In genomic region chr7:105154084-105154483, GRCh38 we compare ENCODE assay signal across 22 cellular contexts.
DNase-seq lines count a peak whose midpoint lies in the region; ATAC-seq, FAIRE-seq and TF ChIP-seq lines count a peak whose summit lies in the region.
"Had no signal": no experiment of that assay in that cellular context is flagged by ENCODE, and none has a peak within 500 bp of the region (broad histone marks: within the 10 kb centered on the region; RNA-seq: fewer than 3 reads in every experiment).

No MANE protein-coding gene starts in this region.

- CTCF ChIA-PET in K562 (lab: Yijun Ruan, JAX; ENCODE audit: low intra/inter-chr PET ratio): interaction anchor here (1.7 to 2.4 kb wide), 2 partner anchors 275 to 334 kb away, joined by 7 read pairs; no protein-coding TSS in a partner anchor

- H3K18ac ChIP-seq in mesendoderm (ENCODE audit: low read length): no peak overlapping the region

- H2AFZ ChIP-seq in K562 (ENCODE audit: low read depth, low read length): no peak overlapping the region

- no peak overlapping the region for H3K56ac ChIP-seq in mesendoderm (ENCODE audit: low read length)

- H3K4me3 ChIP-seq in cardiac muscle cell (no peak overlapping the region), K562 (no peak overlapping the region), mesendoderm (ENCODE audit: low read length) (no peak overlapping the region)

- TF ChIP-seq POLR2A in K562 (conservative IDR thresholded peaks at IDR 0.05): no peak

- H3K27ac Mint-ChIP-seq in stimulated activated naive B cell treated with anti-CD40 and anti-IgM and Interleukin-4, amounts not matched to agents 10 μg/mL and 1 μg/mL and 100 μg/mL, for 72 hours: peak overlapping the region; percentile 14
- H3K27ac Mint-ChIP-seq: CD8-positive, alpha-beta T cell had no signal

- H4K20me1 ChIP-seq in K562 (replicated peaks; ENCODE audit: control insufficient read depth, insufficient read depth, low read length): no peaks in the 10 kb centered on the region

- H3K4me2 ChIP-seq in K562 (ENCODE audit: insufficient read depth, low read length) (no peak overlapping the region), mesendoderm (ENCODE audit: low read length) (no peak overlapping the region)

- H3K4me1 ChIP-seq in cardiac muscle cell (ENCODE audit: low read depth): peaks cover 10% of the 10 kb centered on the region
- no peaks in the 10 kb centered on the region; a peak in 1 of 5 replicates for H3K4me1 ChIP-seq in K562 (replicated peaks in 1 of 2; ENCODE audit: control insufficient read depth in 2 of 2, insufficient read depth in 2 of 2, low read length in 2 of 2)
- no peaks in the 10 kb centered on the region for H3K4me1 ChIP-seq in mesendoderm (ENCODE audit: control insufficient read depth, low read depth, low read length)

- BruUV-seq in K562 (replicated peaks; lab: Mats Ljungman, UMichigan): no TSS peak

- no peak for ATAC-seq in Right ventricle myocardium inferior
- ATAC-seq in K562: 0 out of 3 replicates have a peak, but pooled peaks have one; percentile 18
- ATAC-seq in stimulated activated naive B cell treated with anti-CD40 and anti-IgM and Interleukin-4, amounts not matched to agents 10 μg/mL and 1 μg/mL and 100 μg/mL, for 72 hours (replicated peaks): peak in 1 of 2 donors; percentile 2
- ATAC-seq: CD8-positive, alpha-beta T cell had no signal

- in situ Hi-C loops in K562 (cut with MboI): no loop called here

- no peak for FAIRE-seq in K562 (lab: Jason Lieb, UNC)
- FAIRE-seq: G401.6, GM12892 had no signal

- H3K9ac ChIP-seq in K562 (ENCODE audit: insufficient read depth in 1 of 2, low read depth in 2 of 2, low read length in 2 of 2): no peak overlapping the region
- no peak overlapping the region for H3K9ac ChIP-seq in mesendoderm (ENCODE audit: low read length)

- no peak overlapping the region for H3K4me3 Mint-ChIP-seq in stimulated activated naive B cell treated with anti-CD40 and anti-IgM and Interleukin-4, amounts not matched to agents 10 μg/mL and 1 μg/mL and 100 μg/mL, for 72 hours
- H3K4me3 Mint-ChIP-seq: CD8-positive, alpha-beta T cell had no signal

- H3K27ac ChIP-seq in cardiac muscle cell (peak overlapping the region; percentile 49), K562 (ENCODE audit: extremely low read depth, low read depth, low read length) (no peak overlapping the region), mesendoderm (ENCODE audit: low read depth, low read length) (no peak overlapping the region)
- H3K27ac ChIP-seq: RWPE1 had no signal

- no peak overlapping the region for H2AK5ac ChIP-seq in mesendoderm (ENCODE audit: low read length)

- H3K79me1 ChIP-seq in mesendoderm (ENCODE audit: low read length): no peaks in the 10 kb centered on the region

- H3K4ac ChIP-seq in mesendoderm (ENCODE audit: low read depth, low read length): no peak overlapping the region

- TF ChIP-seq RAD21 in K562 (CRISPR knock-in tag; conservative IDR thresholded peaks at IDR 0.05 in 1 of 2, IDR thresholded peaks at IDR 0.05 in 1 of 2): no peak

- H2BK15ac ChIP-seq in mesendoderm (replicated peaks; ENCODE audit: low read depth): no peak overlapping the region

- DNase-seq in cardiac muscle cell (ENCODE audit: low read depth in 1 of 2, low spot score in 1 of 2) (peak in 1 of 2 donors; percentile 45), Right ventricle myocardium inferior (ENCODE audit: missing footprints) (no peak), K562 (ENCODE audit: extremely low read depth in 1 of 4, low spot score in 3 of 4) (no peak), glomerular endothelial cell (ENCODE audit: extremely low read depth, low read depth, low spot score) (peak; percentile 20), iPS-NIHi7 (ENCODE audit: extremely low spot score) (no peak), NCI-H128 (lab: John Stamatoyannopoulos, UW; ENCODE audit: unreplicated experiment) (no peak), mesendoderm (no peak)
- DNase-seq in stimulated activated naive B cell treated with anti-CD40 and anti-IgM and Interleukin-4, amounts not matched to agents 10 μg/mL and 1 μg/mL and 100 μg/mL, for 72 hours: no peak
- DNase-seq: AML-193; C1 segment of cervical spinal cord; CD8-positive, alpha-beta T cell; IMR-90; Kasumi-1; NCI-H146; NCI-H2029; NCI-H226; NCI-H510A treated with DMSO at 0.1 percent for 48 hours; NCI-H748 treated with DMSO at 0.1 percent for 48 hours; NK-92 treated with Interleukin-12 subunit alpha and Interleukin-12 subunit beta, amount 100 ng/mL, for 24 hours had no signal

- H2BK5ac ChIP-seq in mesendoderm (ENCODE audit: low read length): no peak overlapping the region

- no peak overlapping the region for H4K8ac ChIP-seq in mesendoderm (ENCODE audit: low read depth, low read length)

- H3K23ac ChIP-seq in mesendoderm (ENCODE audit: low read length): no peak overlapping the region

- no peaks in the 10 kb centered on the region for H3K9me3 ChIP-seq in cardiac muscle cell (ENCODE audit: low read depth)
- no peaks in the 10 kb centered on the region for H3K9me3 ChIP-seq in K562 (replicated peaks; ENCODE audit: control insufficient read depth, insufficient read depth, low read depth, low read length)

- no peaks in the 10 kb centered on the region for H3K27me3 Mint-ChIP-seq in stimulated activated naive B cell treated with anti-CD40 and anti-IgM and Interleukin-4, amounts not matched to agents 10 μg/mL and 1 μg/mL and 100 μg/mL, for 72 hours

- POLR2A ChIA-PET in K562 (lab: Yijun Ruan, JAX): interaction anchor here (0.8 to 1.3 kb wide), 4 partner anchors 13 to 248 kb away, joined by 3 to 4 read pairs (median 4); no protein-coding TSS in a partner anchor

- no peak for TF ChIP-seq CTCF in cardiac muscle cell (IDR thresholded peaks at IDR 0.05; ENCODE audit: low read depth, low read length)
- no peak for TF ChIP-seq CTCF in K562 (IDR thresholded peaks at IDR 0.05 in 2 of 3, conservative IDR thresholded peaks at IDR 0.05 in 1 of 3; ENCODE audit: insufficient read depth in 2 of 3, low read depth in 1 of 3, low read length in 3 of 3)

- TF ChIP-seq EP300 in K562 (IDR thresholded peaks at IDR 0.05; ENCODE audit: low read length): no peak

- peaks cover 12 to 27% of the 10 kb centered on the region in 2 donors for H3K36me3 Mint-ChIP-seq in stimulated activated naive B cell treated with anti-CD40 and anti-IgM and Interleukin-4, amounts not matched to agents 10 μg/mL and 1 μg/mL and 100 μg/mL, for 72 hours

- no peaks in the 10 kb centered on the region for H3K9me1 ChIP-seq in K562 (ENCODE audit: control insufficient read depth, insufficient read depth, low read length)

- no peak overlapping the region for H4K5ac ChIP-seq in mesendoderm (ENCODE audit: low read length)

- no peak overlapping the region for H2BK120ac ChIP-seq in mesendoderm (ENCODE audit: low read depth, low read length)

- H3K27me3 ChIP-seq in cardiac muscle cell: no peaks in the 10 kb centered on the region
- no peaks in the 10 kb centered on the region for H3K27me3 ChIP-seq in K562 (ENCODE audit: control insufficient read depth in 2 of 2, insufficient read depth in 2 of 2, low read length in 2 of 2)
- H3K27me3 ChIP-seq in mesendoderm (ENCODE audit: insufficient read depth, low read length, poor library complexity): no peaks in the 10 kb centered on the region

- peaks cover 6 to 14% of the 10 kb centered on the region in 2 donors for H3K4me1 Mint-ChIP-seq in stimulated activated naive B cell treated with anti-CD40 and anti-IgM and Interleukin-4, amounts not matched to agents 10 μg/mL and 1 μg/mL and 100 μg/mL, for 72 hours

- intact Hi-C loops in Right ventricle myocardium inferior (cut with DNase I): loop anchor here (10.0 kb wide), 1 partner anchor 181 kb away; no protein-coding TSS in a partner anchor
- intact Hi-C loops in K562 (cut with micrococcal nuclease): no loop called here

- 60% methylated on average over 2 of the region's 2 CpGs for WGBS in K562 (ENCODE audit: insufficient coverage, low coverage, missing lambda C conversion rate)
- no CpG with 5 or more reads among the region's 2 CpGs for WGBS in mesendoderm (ENCODE audit: extremely low coverage, insufficient coverage, low lambda C conversion rate)

- H3K36me3 ChIP-seq in cardiac muscle cell: peaks cover 4% of the 10 kb centered on the region
- H3K36me3 ChIP-seq in K562 (ENCODE audit: control insufficient read depth, insufficient read depth, low read length): peaks cover 4% of the 10 kb centered on the region; the same call in 1 of the 3 replicates
- no peaks in the 10 kb centered on the region for H3K36me3 ChIP-seq in mesendoderm (ENCODE audit: control insufficient read depth, insufficient read depth, low read length)

- H3K79me2 ChIP-seq in K562 (ENCODE audit: control insufficient read depth, insufficient read depth, low read length) (no peaks in the 10 kb centered on the region), mesendoderm (ENCODE audit: control insufficient read depth, insufficient read depth, low read length) (no peaks in the 10 kb centered on the region)

- no peaks in the 10 kb centered on the region for H3K9me3 Mint-ChIP-seq in stimulated activated naive B cell treated with anti-CD40 and anti-IgM and Interleukin-4, amounts not matched to agents 10 μg/mL and 1 μg/mL and 100 μg/mL, for 72 hours
- H3K9me3 Mint-ChIP-seq: CD8-positive, alpha-beta T cell had no signal

TF ChIP-seq in K562, 482 proteins besides CTCF, POLR2A, EP300 and RAD21:
- TF ChIP-seq FOSL1 (tag; conservative IDR thresholded peaks at IDR 0.05) (no peak), FOXO4 (CRISPR knock-in tag; IDR thresholded peaks at IDR 0.05) (no peak)
